ENCODE assay signal across 10 cellular contexts in the genomic region with DNA sequence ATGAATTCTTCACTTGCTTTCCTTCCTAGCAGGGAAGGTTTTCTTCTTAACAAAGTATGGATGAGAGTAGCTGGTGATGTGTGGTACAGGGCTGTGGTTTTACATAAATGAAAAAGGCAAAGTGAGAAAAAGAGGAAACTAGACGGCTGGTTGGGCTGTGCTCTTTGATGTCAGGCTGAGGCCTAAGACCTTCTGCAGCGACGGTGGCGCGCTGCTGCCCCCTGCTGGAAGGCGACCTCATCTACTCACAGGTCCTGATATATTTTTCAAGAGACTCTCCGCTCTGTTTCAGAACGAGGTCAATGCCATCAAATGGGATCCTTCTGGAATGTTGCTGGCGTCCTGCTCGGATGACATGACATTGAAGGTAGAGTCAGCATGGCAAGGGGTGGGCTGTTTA.
A peak's percentile ranks its signal among the peaks of the same experiment; 100 is the strongest.
DNase-seq lines count a peak whose midpoint lies in the region; ATAC-seq, FAIRE-seq and TF ChIP-seq lines count a peak whose summit lies in the region.
"Had no signal": no experiment of that assay in that cellular context is flagged by ENCODE, and none has a peak within 500 bp of the region (broad histone marks: within the 10 kb centered on the region; RNA-seq: fewer than 3 reads in every experiment).

No MANE protein-coding gene starts in this region.

- no peak overlapping the region for H3K4me3 Mint-ChIP-seq in activated CD8-positive, alpha-beta T cell treated with anti-CD3 and anti-CD28 coated beads, Interleukin-2, amount 10 ng/mL, durations not matched to agents 7 days and 5 days

- peak; percentile 96 for ATAC-seq in GM19025 (IDR thresholded peaks at IDR 0.05; ENCODE audit: low read depth, unreplicated experiment)
- ATAC-seq in activated CD8-positive, alpha-beta T cell treated with anti-CD3 and anti-CD28 coated beads, Interleukin-2, amount 10 ng/mL, durations not matched to agents 7 days and 5 days = peak; percentile 98
- no peak for ATAC-seq in HG03378 (IDR thresholded peaks at IDR 0.05; ENCODE audit: unreplicated experiment)

- no peaks in the 10 kb centered on the region for H3K36me3 Mint-ChIP-seq in activated CD8-positive, alpha-beta T cell treated with anti-CD3 and anti-CD28 coated beads, Interleukin-2, amount 10 ng/mL, durations not matched to agents 7 days and 5 days (ENCODE audit: low read depth)

- TF ChIP-seq EP300 in transverse colon (IDR thresholded peaks at IDR 0.05; ENCODE audit: low read depth) = no peak

- H3K9me3 ChIP-seq in kidney (ENCODE audit: control insufficient read depth in 1 of 2, low read length in 2 of 2) (no peaks in the 10 kb centered on the region), transverse colon (no peaks in the 10 kb centered on the region)

- H3K27ac ChIP-seq in kidney (ENCODE audit: low read depth in 2 of 2, low read length in 2 of 2) (no peak overlapping the region), transverse colon (no peak overlapping the region)
- H3K27ac ChIP-seq: KMS-11 had no signal

- TF ChIP-seq CTCF in kidney (IDR thresholded peaks at IDR 0.05; ENCODE audit: borderline replicate concordance, extremely low read depth, insufficient read depth) (peak; percentile 39), transverse colon (IDR thresholded peaks at IDR 0.05) (peak in 4 of 5 experiments; percentile 64 to 68 (median 67))

- CTCF ChIA-PET in activated CD8-positive, alpha-beta T cell treated with anti-CD3 and anti-CD28 coated beads, Interleukin-2, amount 10 ng/mL, durations not matched to agents 7 days and 5 days (lab: Charles Lee) = interaction anchor here (0.7 to 1.3 kb wide), 15 partner anchors 9 to 188 kb away, joined by 3 to 18 read pairs (median 3); no protein-coding TSS in a partner anchor

- H3K9me3 Mint-ChIP-seq in activated CD8-positive, alpha-beta T cell treated with anti-CD3 and anti-CD28 coated beads, Interleukin-2, amount 10 ng/mL, durations not matched to agents 7 days and 5 days (ENCODE audit: insufficient read depth) = no peaks in the 10 kb centered on the region

- H3K27me3 Mint-ChIP-seq in activated CD8-positive, alpha-beta T cell treated with anti-CD3 and anti-CD28 coated beads, Interleukin-2, amount 10 ng/mL, durations not matched to agents 7 days and 5 days (ENCODE audit: low read depth) = no peaks in the 10 kb centered on the region

- TF ChIP-seq POLR2A in transverse colon (IDR thresholded peaks at IDR 0.05) = no peak

- POLR2A ChIA-PET in activated CD8-positive, alpha-beta T cell treated with anti-CD3 and anti-CD28 coated beads, Interleukin-2, amount 10 ng/mL, durations not matched to agents 7 days and 5 days (lab: Charles Lee) = no interaction called here

- H3K4me1 ChIP-seq in kidney (ENCODE audit: control insufficient read depth in 1 of 2, insufficient read depth in 1 of 2, low read depth in 1 of 2, low read length in 2 of 2) (no peaks in the 10 kb centered on the region), transverse colon (no peaks in the 10 kb centered on the region)

- in situ Hi-C loops in transverse colon (cut with MboI; ENCODE audit: low pct_ligation_motif_present in 1 of 4, low pct_unique_long_range_greater_than_20kb in 1 of 4, low sequenced_read_pairs in 3 of 4) = loop anchor here in 1 of 4 donors (10.0 kb wide), 1 partner anchor 121 kb away; no protein-coding TSS in a partner anchor

- peak; percentile 81 for DNase-seq in Jurkat, Clone E6-1 (ENCODE audit: low read depth, low spot score)
- DNase-seq in activated CD8-positive, alpha-beta T cell treated with anti-CD3 and anti-CD28 coated beads, Interleukin-2, amount 10 ng/mL, durations not matched to agents 7 days and 5 days = peak; percentile 86
- DNase-seq in kidney (no peak), transverse colon (no peak), mucosa of gallbladder (ENCODE audit: low spot score) (no peak), NCI-H82 (lab: John Stamatoyannopoulos, UW) (no peak)

- H3K36me3 ChIP-seq in kidney (ENCODE audit: control insufficient read depth in 1 of 2, insufficient read depth in 2 of 2, low read length in 2 of 2) = no peaks in the 10 kb centered on the region
- H3K36me3 ChIP-seq in transverse colon = no peaks in the 10 kb centered on the region

- H3K4me1 Mint-ChIP-seq in activated CD8-positive, alpha-beta T cell treated with anti-CD3 and anti-CD28 coated beads, Interleukin-2, amount 10 ng/mL, durations not matched to agents 7 days and 5 days (ENCODE audit: low read depth) = peaks cover 20% of the 10 kb centered on the region

- FAIRE-seq in kidney (lab: Jason Lieb, UNC) = no peak
- FAIRE-seq: frontal cortex had no signal

- intact Hi-C loops in kidney (cut with DNase I) (no loop called here), transverse colon (cut with DNase I; ENCODE audit: low total_unique reads) (no loop called here)

- peak overlapping the region; percentile 39 for H3K27ac Mint-ChIP-seq in activated CD8-positive, alpha-beta T cell treated with anti-CD3 and anti-CD28 coated beads, Interleukin-2, amount 10 ng/mL, durations not matched to agents 7 days and 5 days

- no CpG with 5 or more reads among the region's 10 CpGs for WGBS in transverse colon (ENCODE audit: low coverage in 1 of 2), 2 donors

- no peaks in the 10 kb centered on the region for H3K27me3 ChIP-seq in transverse colon

- H3K9ac ChIP-seq in kidney (ENCODE audit: low read length in 2 of 2) = no peak overlapping the region
- H3K9ac ChIP-seq: KMS-11 had no signal

- no peak overlapping the region for H3K4me3 ChIP-seq in Jurkat, Clone E6-1 (ENCODE audit: low read length)
- H3K4me3 ChIP-seq in kidney (ENCODE audit: low read length in 2 of 2) (no peak overlapping the region), transverse colon (no peak overlapping the region)

Comparison
In these comparisons a context has a peak if more than half of its experiments do, and no peak if none do; other contexts are left out.
1. DNase-seq: peak in Jurkat, Clone E6-1 (single experiment) and activated CD8-positive, alpha-beta T cell treated with anti-CD3 and anti-CD28 coated beads, Interleukin-2, amount 10 ng/mL, durations not matched to agents 7 days and 5 days (single experiment); none in kidney (single experiment), transverse colon (single experiment), mucosa of gallbladder (single experiment) and NCI-H82 (single experiment).